ENCODE assay signal across 10 cellular contexts in the genomic region with DNA sequence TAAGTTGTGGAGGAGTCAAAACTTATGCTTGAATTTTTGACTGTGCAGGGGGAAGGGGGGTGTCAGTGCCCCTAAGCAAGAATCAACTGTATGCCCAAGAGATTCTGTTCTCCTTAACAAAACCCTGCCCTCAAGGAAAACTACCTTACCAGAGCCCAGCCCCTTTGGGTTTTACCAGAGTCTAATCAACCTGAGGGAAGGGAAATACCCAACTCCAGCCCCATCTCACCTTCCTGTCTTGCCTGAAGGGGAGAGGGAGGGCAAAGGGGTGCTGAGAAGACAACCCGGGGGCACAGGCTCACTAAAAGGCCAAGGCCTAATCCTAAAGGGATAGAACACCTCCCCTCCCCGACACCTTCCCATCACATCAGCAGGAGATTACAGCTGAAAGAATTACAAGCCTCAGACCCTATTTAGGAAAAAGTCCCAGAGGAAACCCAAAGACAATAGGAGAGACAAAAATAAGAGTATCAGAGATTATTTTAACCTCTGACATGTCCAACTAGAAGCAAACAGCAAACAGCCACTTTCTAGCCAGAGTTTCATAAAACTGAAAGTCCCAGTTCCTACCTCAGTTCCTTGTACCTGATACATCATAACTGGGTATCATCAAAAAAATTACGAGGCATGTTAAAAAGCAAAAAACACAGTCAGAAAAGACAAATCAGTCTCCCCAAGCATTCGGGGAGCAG. TPM values are rescaled to one million over a fixed set of nuclear protein-coding genes. Genes with fewer than 3 reads are reported as not detected.
DNase-seq lines count a peak whose midpoint lies in the region; ATAC-seq and TF ChIP-seq lines count a peak whose summit lies in the region.
"Had no signal": no experiment of that assay in that cellular context is flagged by ENCODE, and none has a peak within 500 bp of the region (broad histone marks: within the 10 kb centered on the region; RNA-seq: fewer than 3 reads in every experiment).

No MANE protein-coding gene starts in this region.

- H2AFZ ChIP-seq in PC-9 (no peak overlapping the region), osteoblast (ENCODE audit: low read length) (no peak overlapping the region)

- H3K9me3 ChIP-seq in PC-9 (ENCODE audit: insufficient read depth, low read depth) (no peaks in the 10 kb centered on the region), osteoblast (ENCODE audit: low read depth, low read length) (no peaks in the 10 kb centered on the region)
- H3K9me3 ChIP-seq: ascending aorta, SJCRH30 had no signal

- no peaks in the 10 kb centered on the region for H3K79me2 ChIP-seq in PC-9 (ENCODE audit: low read depth)
- no peaks in the 10 kb centered on the region for H3K79me2 ChIP-seq in osteoblast (ENCODE audit: insufficient read depth, low read length)

- H3K4me2 ChIP-seq in PC-9 (peak overlapping the region; percentile 45; the same call in 1 of the 2 replicates), osteoblast (ENCODE audit: insufficient read depth, low read length) (peak overlapping the region; percentile 57)

- intact Hi-C loops in PC-9 (cut with micrococcal nuclease; ENCODE audit: unreplicated experiment) = no loop called here

- H3K27me3 ChIP-seq in PC-9 (ENCODE audit: insufficient read depth, low read depth) (no peaks in the 10 kb centered on the region), osteoblast (ENCODE audit: insufficient read depth, low read length) (no peaks in the 10 kb centered on the region)
- H3K27me3 ChIP-seq: ascending aorta, SJCRH30 had no signal

- H3K36me3 ChIP-seq in PC-9 (ENCODE audit: low read depth) = no peaks in the 10 kb centered on the region
- no peaks in the 10 kb centered on the region for H3K36me3 ChIP-seq in osteoblast (ENCODE audit: insufficient read depth, low read length)
- H3K36me3 ChIP-seq: ascending aorta, SJCRH30 had no signal

- no peaks in the 10 kb centered on the region for H4K20me1 ChIP-seq in PC-9 (ENCODE audit: insufficient read depth)
- H4K20me1 ChIP-seq in osteoblast (ENCODE audit: insufficient read depth, low read length) = no peaks in the 10 kb centered on the region

- TF ChIP-seq CTCF in PC-9 (conservative IDR thresholded peaks at IDR 0.05) (no peak), osteoblast (IDR thresholded peaks at IDR 0.05; ENCODE audit: extremely low read depth, low read depth, low read length) (no peak), coronary artery (IDR thresholded peaks at IDR 0.05) (no peak)

- CTCF ChIA-PET in PC-9 (lab: Charles Lee) = no interaction called here

- BruUV-seq in PC-9 (replicated peaks; lab: Mats Ljungman, UMichigan) = no TSS peak

- H3K4me3 ChIP-seq in PC-9 (no peak overlapping the region), osteoblast (ENCODE audit: insufficient read depth, low read length) (no peak overlapping the region), coronary artery (no peak overlapping the region)
- H3K4me3 ChIP-seq: ascending aorta, SJCRH30 had no signal

- DNase-seq in PC-9 (no peak), osteoblast (ENCODE audit: insufficient read length, low spot score, missing footprints) (no peak), COLO829 (ENCODE audit: low spot score) (no peak), putamen (ENCODE audit: low spot score) (no peak), coronary artery (ENCODE audit: low spot score) (no peak)
- DNase-seq: SJCRH30 had no signal

- H3K27ac ChIP-seq in PC-9 (peak overlapping the region; percentile 48), osteoblast (ENCODE audit: low read depth, low read length) (no peak overlapping the region), coronary artery (peak overlapping the region in 1 of 2 donors; percentile 31)
- H3K27ac ChIP-seq: SJCRH30 had no signal

- POLR2A ChIA-PET in PC-9 (lab: Charles Lee; ENCODE audit: unreplicated experiment) = interaction anchor here (0.6 kb wide), 1 partner anchor 246 kb away, joined by 3 read pairs; no protein-coding TSS in a partner anchor

- H3K4me1 ChIP-seq in PC-9 (replicated peaks; ENCODE audit: insufficient read depth) (peaks cover 14% of the 10 kb centered on the region; the same call in 1 of the 2 replicates), osteoblast (ENCODE audit: insufficient read depth, low read length) (no peaks in the 10 kb centered on the region)
- H3K4me1 ChIP-seq: ascending aorta, SJCRH30 had no signal

- peaks cover 11% of the 10 kb centered on the region; the same call in 1 of the 2 replicates for H3F3A ChIP-seq in PC-9 (ENCODE audit: insufficient read depth, low read depth)

- ATAC-seq in GM18858 (IDR thresholded peaks at IDR 0.05; ENCODE audit: unreplicated experiment) = peak; percentile 25
- ATAC-seq in GM21576 (IDR thresholded peaks at IDR 0.05; ENCODE audit: unreplicated experiment) = peak; percentile 17

- no peaks in the 10 kb centered on the region for H3K9me2 ChIP-seq in PC-9 (ENCODE audit: insufficient read depth)

RNA-seq across cellular contexts. Expression of gene C7orf33, which starts 26.8 kb away (rescaled TPM):
- total RNA-seq in PC-9 (2021) (not detected in 2 replicates), osteoblast (not detected in 2 replicates)
- total RNA-seq: ascending aorta, progenitor cell of endocrine pancreas had no signal
